ENCODE assay signal across 1 cellular context in the genomic region with DNA sequence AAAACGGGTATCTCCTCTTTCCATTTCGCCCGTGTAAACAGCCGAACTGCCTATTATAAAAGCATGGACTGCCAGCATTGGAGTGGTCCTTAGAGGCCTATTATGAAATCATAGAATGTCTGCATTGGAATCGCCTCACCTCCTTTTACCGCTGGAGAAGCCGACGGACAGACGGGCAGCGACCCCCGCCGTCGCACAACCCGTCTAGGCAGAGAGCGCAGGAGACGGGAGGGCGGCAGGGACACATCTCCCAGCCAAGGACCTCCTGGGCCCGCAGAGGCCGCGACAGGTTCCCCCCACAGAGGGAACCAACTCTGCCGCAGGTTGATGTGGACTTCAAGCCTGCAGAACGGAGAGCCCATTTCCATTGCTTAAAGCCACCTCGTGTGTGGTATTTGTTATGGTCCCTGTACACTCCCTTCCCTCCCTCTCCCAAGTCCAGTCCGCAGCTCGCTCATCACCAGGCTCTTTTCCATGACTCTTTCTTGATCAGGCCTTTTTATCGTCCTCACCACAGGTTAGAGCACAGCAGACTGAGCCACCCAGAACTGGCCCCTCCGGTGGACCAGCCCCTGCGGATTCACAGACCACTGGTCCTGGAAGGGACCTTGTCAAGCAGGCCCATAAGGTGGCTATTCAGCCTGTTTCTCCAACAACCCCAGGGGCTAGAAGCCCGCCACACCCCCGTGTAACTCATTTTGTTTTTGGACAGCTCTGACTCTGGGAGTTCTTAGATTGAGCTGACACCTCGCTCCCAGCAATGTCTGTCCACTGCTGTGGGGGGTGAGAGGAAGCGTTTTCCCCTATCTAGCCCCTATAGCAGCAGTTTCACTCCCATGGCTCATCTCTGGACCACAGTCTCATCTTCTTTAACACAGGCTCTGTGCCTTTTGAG.
TF ChIP-seq lines count a peak whose summit lies in the region.

No MANE protein-coding gene starts in this region.

TF ChIP-seq in GM12878, 131 proteins besides CTCF, POLR2A, EP300 and RAD21:
- TF ChIP-seq ZNF384 (IDR thresholded peaks at IDR 0.05; ENCODE audit: borderline replicate concordance, low read depth, low read length), result no peak
